Comparison of ENCODE assay signal across 13 cellular contexts in genomic region chr17:4553669-4554068, GRCh38. TPM values are rescaled to one million over a fixed set of nuclear protein-coding genes. Genes with fewer than 3 reads are reported as not detected.
DNase-seq lines count a peak whose midpoint lies in the region; ATAC-seq, FAIRE-seq and TF ChIP-seq lines count a peak whose summit lies in the region.
"Had no signal": no experiment of that assay in that cellular context is flagged by ENCODE, and none has a peak within 500 bp of the region (broad histone marks: within the 10 kb centered on the region; RNA-seq: fewer than 3 reads in every experiment).

No MANE protein-coding gene starts in this region.

- H3K4me2 ChIP-seq in A549 = peak overlapping the region; percentile 87

- no peak for FAIRE-seq in A549 (lab: Jason Lieb, UNC)
- FAIRE-seq: RCC 7860 had no signal

- H3K9me3 ChIP-seq in A549 = no peaks in the 10 kb centered on the region
- H3K9me3 ChIP-seq: stomach had no signal

- no peak for ATAC-seq in A549
- no peak for ATAC-seq in activated CD8-positive, alpha-beta T cell treated with anti-CD3 and anti-CD28 coated beads for 36 hours
- no peak for ATAC-seq in sciatic nerve
- ATAC-seq in GM18873 (IDR thresholded peaks at IDR 0.05; ENCODE audit: low FRiP score, unreplicated experiment) = no peak

- peak overlapping the region; percentile 84 to 89; a peak in 5 of 6 replicates for H3K27ac ChIP-seq in A549

- H3K4me3 Mint-ChIP-seq in activated CD8-positive, alpha-beta T cell treated with anti-CD3 and anti-CD28 coated beads for 36 hours = peak overlapping the region; percentile 97
- peak overlapping the region in 4 of 5 donors; percentile 95 to 97 (median 96) for H3K4me3 Mint-ChIP-seq in immature natural killer cell

- TF ChIP-seq POLR2A in A549 (IDR thresholded peaks at IDR 0.05; ENCODE audit: low read length) = no peak

- no peak for TF ChIP-seq EP300 in A549 (IDR thresholded peaks at IDR 0.05)

- POLR2A ChIA-PET in A549 (lab: Yijun Ruan, JAX) = no interaction called here
- POLR2A ChIA-PET in activated CD8-positive, alpha-beta T cell treated with anti-CD3 and anti-CD28 coated beads for 36 hours (lab: Charles Lee) = interaction anchor here (0.7 to 2.7 kb wide), 7 partner anchors 8 to 150 kb away, joined by 3 to 13 read pairs (median 4); no protein-coding TSS in a partner anchor

- CTCF ChIA-PET in A549 (lab: Yijun Ruan, JAX) = interaction anchor here (0.8 to 5.9 kb wide), 4 partner anchors 12 to 72 kb away, joined by 4 to 78 read pairs (median 5); no protein-coding TSS in a partner anchor
- CTCF ChIA-PET in activated CD8-positive, alpha-beta T cell treated with anti-CD3 and anti-CD28 coated beads for 36 hours (lab: Charles Lee) = interaction anchor here (0.5 to 7.9 kb wide), 3 partner anchors 13 to 422 kb away, joined by 3 to 51 read pairs (median 5); no protein-coding TSS in a partner anchor

- H3K9me3 Mint-ChIP-seq in activated CD8-positive, alpha-beta T cell treated with anti-CD3 and anti-CD28 coated beads for 36 hours = no peaks in the 10 kb centered on the region
- no peaks in the 10 kb centered on the region for H3K9me3 Mint-ChIP-seq in immature natural killer cell

- peaks cover 37% of the 10 kb centered on the region for H3K36me3 Mint-ChIP-seq in activated CD8-positive, alpha-beta T cell treated with anti-CD3 and anti-CD28 coated beads for 36 hours (ENCODE audit: low read depth)
- H3K36me3 Mint-ChIP-seq in immature natural killer cell = peaks cover 0 to 10% (median 4%) of the 10 kb centered on the region in 3 donors

- H3K4me1 ChIP-seq in A549 = peaks cover 28% of the 10 kb centered on the region

- 79% methylated on average over 9 of the region's 9 CpGs for WGBS in A549 (ENCODE audit: missing lambda C conversion rate)

- TF ChIP-seq RAD21 in A549 (conservative IDR thresholded peaks at IDR 0.05 in 1 of 2, IDR thresholded peaks at IDR 0.05 in 1 of 2) = no peak

- no peaks in the 10 kb centered on the region for H3K27me3 Mint-ChIP-seq in activated CD8-positive, alpha-beta T cell treated with anti-CD3 and anti-CD28 coated beads for 36 hours
- H3K27me3 Mint-ChIP-seq in immature natural killer cell (ENCODE audit: low read depth in 3 of 3) = peaks cover 0 to 6% (median 3%) of the 10 kb centered on the region in 3 donors

- TF ChIP-seq CTCF in A549 (IDR thresholded peaks at IDR 0.05) (no peak), GM12864 (IDR thresholded peaks at IDR 0.05; ENCODE audit: low read depth, low read length, missing control alignments) (no peak)
- TF ChIP-seq CTCF in activated CD8-positive, alpha-beta T cell treated with anti-CD3 and anti-CD28 coated beads for 36 hours (IDR thresholded peaks at IDR 0.05) = no peak

- H3K27ac Mint-ChIP-seq in activated CD8-positive, alpha-beta T cell treated with anti-CD3 and anti-CD28 coated beads for 36 hours = no peak overlapping the region
- H3K27ac Mint-ChIP-seq in immature natural killer cell = no peak overlapping the region

- peak overlapping the region; percentile 92 for H3K4me3 ChIP-seq in A549
- H3K4me3 ChIP-seq in GM12864 (ENCODE audit: low read depth, low read length) = peak overlapping the region; percentile 95

- DNase-seq in A549 (ENCODE audit: low read depth in 1 of 2, low spot score in 1 of 2) = no peak
- no peak for DNase-seq in GM12864 (ENCODE audit: low read depth)
- DNase-seq in activated CD8-positive, alpha-beta T cell treated with anti-CD3 and anti-CD28 coated beads for 36 hours = no peak
- no peak for DNase-seq in immature natural killer cell
- DNase-seq in sciatic nerve (ENCODE audit: low spot score) = no peak
- no peak for DNase-seq in HuH-7.5 (ENCODE audit: low spot score)
- no peak for DNase-seq in NCI-H2227 (lab: John Stamatoyannopoulos, UW; ENCODE audit: unreplicated experiment)
- DNase-seq: stomach had no signal

- intact Hi-C loops in activated CD8-positive, alpha-beta T cell treated with anti-CD3 and anti-CD28 coated beads for 36 hours (cut with micrococcal nuclease) = no loop called here
- intact Hi-C loops in sciatic nerve (cut with DNase I) = no loop called here

- H3K4me1 Mint-ChIP-seq in activated CD8-positive, alpha-beta T cell treated with anti-CD3 and anti-CD28 coated beads for 36 hours (ENCODE audit: low read depth) = peaks cover 22% of the 10 kb centered on the region
- peaks cover 28 to 29% of the 10 kb centered on the region in 2 donors for H3K4me1 Mint-ChIP-seq in immature natural killer cell

TF ChIP-seq in A549, 52 proteins besides CTCF, POLR2A, EP300 and RAD21:
- no peak for TF ChIP-seq RARB (CRISPR knock-in tag; IDR thresholded peaks at IDR 0.05)
- no peak for TF ChIP-seq ATOH8 (CRISPR knock-in tag; IDR thresholded peaks at IDR 0.05; ENCODE audit: low read depth)
- TF ChIP-seq HES2 (IDR thresholded peaks at IDR 0.05) = no peak
- TF ChIP-seq USF2 (IDR thresholded peaks at IDR 0.05) = no peak
- no peak for TF ChIP-seq BCL3 (IDR thresholded peaks at IDR 0.05)
- no peak for TF ChIP-seq FOSL2 (IDR thresholded peaks at IDR 0.05)
- no peak for TF ChIP-seq FOSL2 (CRISPR knock-in tag; IDR thresholded peaks at IDR 0.05)

RNA-seq across cellular contexts. Expression of gene MYBBP1A, which starts 1.5 kb away (rescaled TPM):
- polyA plus RNA-seq in A549 (2011; rRNA removed) (39.7 and 42.9 TPM in 2 replicates), A549 (2017; fragmentation: RNase III; extraction: RNeasy Plus Mini Kit Qiagen cat#74134 plus additional on column Dnase treatment) (95.0 to 103 TPM (median 95.1 TPM) in 3 replicates), immature natural killer cell (10 to 100 TPM in 1 of 3 donors, 1 to 10 TPM in 2; 3.5 to 21.9 (median 7.2) TPM)
- 86.5 and 99.2 TPM in 2 replicates for polyA plus RNA-seq in A549 (2012; cell fraction: cytosol; rRNA removed)
- polyA plus RNA-seq in A549 (2012; cell fraction: nucleus; rRNA removed) = 314 and 436 TPM in 2 replicates
- polyA minus RNA-seq in A549 (2011; rRNA and poly(A)+ RNA removed) = 70.5 and 108 TPM in 2 replicates
- 100 to 1,000 TPM; 104 to 107 TPM for total RNA-seq in activated CD8-positive, alpha-beta T cell treated with anti-CD3 and anti-CD28 coated beads for 36 hours
- total RNA-seq in sciatic nerve = 45.1 TPM

RNA-seq across cellular contexts. Expression of gene GGT6, which starts 6.7 kb away (rescaled TPM):
- not detected in 2 replicates for polyA plus RNA-seq in A549 (2011; rRNA removed)
- polyA plus RNA-seq in A549 (2012; cell fraction: cytosol; rRNA removed) = 0.01 TPM in 1 of 2 replicates, not detected in the other
- polyA plus RNA-seq in A549 (2012; cell fraction: nucleus; rRNA removed) = not detected in 2 replicates
- not detected in 3 replicates for polyA plus RNA-seq in A549 (2017; fragmentation: RNase III; extraction: RNeasy Plus Mini Kit Qiagen cat#74134 plus additional on column Dnase treatment)
- not detected in 2 replicates for polyA minus RNA-seq in A549 (2011; rRNA and poly(A)+ RNA removed)
- not detected for total RNA-seq in activated CD8-positive, alpha-beta T cell treated with anti-CD3 and anti-CD28 coated beads for 36 hours
- not detected for polyA plus RNA-seq in immature natural killer cell
- total RNA-seq in sciatic nerve = not detected
- total RNA-seq: glomerular endothelial cell, HT1080, pulmonary artery endothelial cell had no signal

RNA-seq across cellular contexts. Expression of gene SMTNL2, which starts 30.7 kb away (rescaled TPM):
- polyA plus RNA-seq in A549 (2011; rRNA removed) (0.05 and 0.07 TPM in 2 replicates), A549 (2017; fragmentation: RNase III; extraction: RNeasy Plus Mini Kit Qiagen cat#74134 plus additional on column Dnase treatment) (0.06 to 0.21 TPM (median 0.10 TPM) in 3 replicates), immature natural killer cell (not detected)
- 0.05 and 0.08 TPM in 2 replicates for polyA plus RNA-seq in A549 (2012; cell fraction: cytosol; rRNA removed)
- polyA plus RNA-seq in A549 (2012; cell fraction: nucleus; rRNA removed) = 0.13 and 0.14 TPM in 2 replicates
- 0.08 and 0.15 TPM in 2 replicates for polyA minus RNA-seq in A549 (2011; rRNA and poly(A)+ RNA removed)
- not detected for total RNA-seq in activated CD8-positive, alpha-beta T cell treated with anti-CD3 and anti-CD28 coated beads for 36 hours
- total RNA-seq in sciatic nerve = 1.6 TPM
- total RNA-seq: glomerular endothelial cell, HT1080, pulmonary artery endothelial cell had no signal

RNA-seq across cellular contexts. Expression of gene SPNS2, which starts 55.0 kb away (rescaled TPM):
- polyA plus RNA-seq in A549 (2011; rRNA removed) (0.25 and 0.27 TPM in 2 replicates), A549 (2017; fragmentation: RNase III; extraction: RNeasy Plus Mini Kit Qiagen cat#74134 plus additional on column Dnase treatment) (0.13 to 0.46 TPM (median 0.38 TPM) in 3 replicates), immature natural killer cell (under 1 TPM in 1 of 3 donors, not detected in 2; 0.26 TPM)
- 0.03 and 0.09 TPM in 2 replicates for polyA plus RNA-seq in A549 (2012; cell fraction: cytosol; rRNA removed)
- 0.05 and 0.11 TPM in 2 replicates for polyA plus RNA-seq in A549 (2012; cell fraction: nucleus; rRNA removed)
- polyA minus RNA-seq in A549 (2011; rRNA and poly(A)+ RNA removed) = 0.29 and 1.3 TPM in 2 replicates
- 1 to 10 TPM in 1 of 2 experiments, under 1 TPM in 1; 0.95 to 1.2 TPM for total RNA-seq in activated CD8-positive, alpha-beta T cell treated with anti-CD3 and anti-CD28 coated beads for 36 hours
- total RNA-seq in sciatic nerve = 31.6 TPM
